In the genomic region with DNA sequence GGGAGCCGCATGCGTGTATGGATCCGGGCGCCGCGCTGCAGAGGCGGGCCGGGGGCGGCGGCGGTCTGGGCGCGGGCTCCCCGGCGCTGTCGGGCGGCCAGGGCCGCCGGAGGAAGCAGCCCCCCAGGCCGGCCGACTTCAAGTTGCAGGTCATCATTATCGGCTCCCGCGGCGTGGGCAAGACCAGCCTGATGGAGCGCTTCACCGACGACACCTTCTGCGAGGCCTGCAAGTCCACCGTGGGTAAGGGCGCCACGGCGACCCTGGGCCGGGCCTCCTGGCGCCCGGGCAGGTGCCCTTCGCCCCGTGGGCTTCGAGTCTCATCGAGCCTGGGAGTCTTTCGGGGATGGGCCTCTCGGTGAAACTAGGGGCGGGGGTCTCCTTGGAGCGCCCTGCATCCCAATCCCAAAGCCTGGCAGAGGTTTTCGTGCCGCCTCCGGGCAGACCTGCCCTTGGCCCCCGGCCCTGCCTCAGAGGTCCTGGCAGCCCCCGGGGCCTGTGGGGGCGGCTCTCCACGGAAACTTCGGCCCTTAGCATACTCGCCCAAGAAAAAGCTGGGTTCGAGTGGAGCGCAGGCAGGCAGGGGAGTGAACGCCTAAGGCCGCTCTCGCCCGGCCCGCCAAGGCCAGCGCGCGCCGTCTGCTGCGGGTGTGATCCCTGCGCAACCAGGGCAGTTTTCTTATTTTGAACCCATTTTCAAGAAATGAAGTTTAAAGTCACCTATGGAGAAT, we compare ENCODE assay signal across 1 cellular context.
TF ChIP-seq lines count a peak whose summit lies in the region.

No MANE protein-coding gene starts in this region.

TF ChIP-seq in H1, 55 proteins besides CTCF, POLR2A, EP300 and RAD21 (continued from another document):
- TF ChIP-seq SIN3A (conservative IDR thresholded peaks at IDR 0.05 in 1 of 2, IDR thresholded peaks at IDR 0.05 in 1 of 2; ENCODE audit: low read depth in 1 of 2, low read length in 2 of 2), result 0 out of 4 replicates have a peak, but pooled peaks of 1 of the 2 experiments have one; percentile 24
- TF ChIP-seq ASH2L (IDR thresholded peaks at IDR 0.05; ENCODE audit: low read length), result peak; percentile 23
- TF ChIP-seq KDM5A (IDR thresholded peaks at IDR 0.05; ENCODE audit: low read length), result no peak
TF ChIP-seq in H1: peak in this region for 2.
